In the genomic region with DNA sequence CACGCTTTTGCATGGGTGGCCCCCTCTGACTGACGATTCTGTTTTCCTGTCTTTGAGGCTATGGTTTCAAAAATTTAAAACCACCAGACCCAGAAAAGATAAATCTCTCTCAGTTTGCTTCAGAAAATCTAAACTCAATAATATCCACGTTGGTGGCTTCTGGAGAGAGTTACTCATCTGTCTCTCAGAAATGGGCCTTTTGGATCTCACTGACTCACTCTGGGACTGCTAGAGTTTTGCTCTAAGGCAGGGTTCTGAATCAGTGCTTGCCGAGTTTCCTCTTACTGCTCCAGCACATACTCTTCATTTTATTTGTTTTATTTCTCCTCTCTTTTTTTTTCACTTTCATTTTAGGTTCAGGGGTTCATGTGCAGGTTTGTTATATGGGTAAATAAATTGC, we compare ENCODE assay signal across 17 cellular contexts.
A peak's percentile ranks its signal among the peaks of the same experiment; 100 is the strongest.
DNase-seq lines count a peak whose midpoint lies in the region; ATAC-seq and TF ChIP-seq lines count a peak whose summit lies in the region.
"Had no signal": no experiment of that assay in that cellular context is flagged by ENCODE, and none has a peak within 500 bp of the region (broad histone marks: within the 10 kb centered on the region; RNA-seq: fewer than 3 reads in every experiment).

No MANE protein-coding gene starts in this region.

- H3K4me3 ChIP-seq in breast epithelium, result no peak overlapping the region
- no peak overlapping the region for H3K4me3 ChIP-seq in brain microvascular endothelial cell (ENCODE audit: low read depth, low read length)
- no peak overlapping the region for H3K4me3 ChIP-seq in aorta (ENCODE audit: low read length in 2 of 2)
- H3K4me3 ChIP-seq: cardiac muscle cell, K562, thoracic aorta had no signal

- POLR2A ChIA-PET in MCF 10A (lab: Yijun Ruan, JAX), result no interaction called here
- POLR2A ChIA-PET in naive thymus-derived CD8-positive, alpha-beta T cell (lab: Charles Lee), result no interaction called here

- peak overlapping the region; percentile 29 for H3K27ac Mint-ChIP-seq in MCF 10A (ENCODE audit: low read depth, unreplicated experiment)
- peak overlapping the region; percentile 68 for H3K27ac Mint-ChIP-seq in mesothelial cell of epicardium
- no peak overlapping the region for H3K27ac Mint-ChIP-seq in naive thymus-derived CD8-positive, alpha-beta T cell
- H3K27ac Mint-ChIP-seq: activated CD8-positive, alpha-beta T cell treated with anti-CD3 and anti-CD28 coated beads, Interleukin-2, amount 10 ng/mL, durations not matched to agents 7 days and 5 days had no signal

- TF ChIP-seq CTCF in MCF 10A (IDR thresholded peaks at IDR 0.05; ENCODE audit: unreplicated experiment) (no peak), breast epithelium (IDR thresholded peaks at IDR 0.05) (no peak), brain microvascular endothelial cell (IDR thresholded peaks at IDR 0.05; ENCODE audit: low read depth, low read length, missing control alignments) (no peak), mesothelial cell of epicardium (IDR thresholded peaks at IDR 0.05; ENCODE audit: unreplicated experiment) (no peak)

- in situ Hi-C loops in brain microvascular endothelial cell (cut with HindIII; ENCODE audit: low pct_ligation_motif_present, low sequenced_read_pairs), result no loop called here

- intact Hi-C loops in MCF 10A (cut with micrococcal nuclease), result no loop called here
- intact Hi-C loops in breast epithelium (cut with DNase I; ENCODE audit: low total_unique reads), result no loop called here
- intact Hi-C loops in aorta (cut with DNase I), result no loop called here

- H3K4me1 ChIP-seq in breast epithelium, result no peaks in the 10 kb centered on the region
- H3K4me1 ChIP-seq in aorta (ENCODE audit: control insufficient read depth in 1 of 2, insufficient read depth in 2 of 2, low read length in 2 of 2), result no peaks in the 10 kb centered on the region

- no peaks in the 10 kb centered on the region for H3K27me3 ChIP-seq in breast epithelium
- no peaks in the 10 kb centered on the region for H3K27me3 ChIP-seq in brain microvascular endothelial cell (replicated peaks)
- no peaks in the 10 kb centered on the region for H3K27me3 ChIP-seq in aorta (ENCODE audit: control insufficient read depth in 1 of 2, insufficient read depth in 2 of 2, low read length in 1 of 2)
- H3K27me3 ChIP-seq: cardiac muscle cell had no signal

- H3K9me3 ChIP-seq in breast epithelium (peaks cover 11 to 25% of the 10 kb centered on the region in 2 donors), aorta (ENCODE audit: control insufficient read depth, low read length) (no peaks in the 10 kb centered on the region)
- H3K9me3 ChIP-seq: thoracic aorta had no signal

- DNase-seq in MCF 10A (ENCODE audit: unreplicated experiment) (peak; percentile 1), breast epithelium (ENCODE audit: low spot score in 2 of 2) (no peak), brain microvascular endothelial cell (peak; percentile 64), mesothelial cell of epicardium (ENCODE audit: low spot score in 2 of 2, unreplicated experiment in 2 of 2) (no peak), aorta (no peak), NCI-H526 (lab: John Stamatoyannopoulos, UW) (no peak), AML-193 (lab: John Stamatoyannopoulos, UW) (no peak)
- no peak for DNase-seq in naive thymus-derived CD8-positive, alpha-beta T cell
- DNase-seq: activated CD8-positive, alpha-beta T cell treated with anti-CD3 and anti-CD28 coated beads, Interleukin-2, amount 10 ng/mL, durations not matched to agents 7 days and 5 days; NCI-H1436 treated with DMSO at 0.1 percent for 48 hours; NCI-H524 treated with DMSO at 0.1 percent for 48 hours; Right ventricle myocardium superior; stimulated activated CD4-positive, alpha-beta T cell treated with anti-CD3 and anti-CD28 coated beads, Interleukin-12 subunit alpha, Interleukin-12 subunit beta, amount 100 ng/mL, for 4 hours had no signal

- H3K27ac ChIP-seq in breast epithelium, result no peak overlapping the region
- H3K27ac ChIP-seq in brain microvascular endothelial cell, result no peak overlapping the region
- no peak overlapping the region for H3K27ac ChIP-seq in aorta (ENCODE audit: low read depth in 1 of 2, low read length in 2 of 2)
- H3K27ac ChIP-seq: 22Rv1, cardiac muscle cell had no signal

- ATAC-seq in aorta (ENCODE audit: low FRiP score), result peak; percentile 59
- no peak for ATAC-seq in naive thymus-derived CD8-positive, alpha-beta T cell
- ATAC-seq: activated CD8-positive, alpha-beta T cell treated with anti-CD3 and anti-CD28 coated beads, Interleukin-2, amount 10 ng/mL, durations not matched to agents 7 days and 5 days; K562 had no signal

- CTCF ChIA-PET in MCF 10A (lab: Yijun Ruan, JAX), result interaction anchor here (0.6 kb wide), 1 partner anchor 305 kb away, joined by 3 read pairs; no protein-coding TSS in a partner anchor

- H3K36me3 ChIP-seq in breast epithelium (no peaks in the 10 kb centered on the region), brain microvascular endothelial cell (replicated peaks) (no peaks in the 10 kb centered on the region), aorta (ENCODE audit: control insufficient read depth in 1 of 2, insufficient read depth in 2 of 2, low read length in 1 of 2) (no peaks in the 10 kb centered on the region)
- H3K36me3 ChIP-seq: cardiac muscle cell, thoracic aorta had no signal

- no peak overlapping the region for H3K4me3 Mint-ChIP-seq in MCF 10A (ENCODE audit: unreplicated experiment)
- no peak overlapping the region for H3K4me3 Mint-ChIP-seq in mesothelial cell of epicardium
- no peak overlapping the region for H3K4me3 Mint-ChIP-seq in naive thymus-derived CD8-positive, alpha-beta T cell
- H3K4me3 Mint-ChIP-seq: activated CD8-positive, alpha-beta T cell treated with anti-CD3 and anti-CD28 coated beads, Interleukin-2, amount 10 ng/mL, durations not matched to agents 7 days and 5 days had no signal

- H3K36me3 Mint-ChIP-seq in MCF 10A (ENCODE audit: insufficient read depth, unreplicated experiment), result no peaks in the 10 kb centered on the region
- H3K36me3 Mint-ChIP-seq in mesothelial cell of epicardium, result peaks cover 16% of the 10 kb centered on the region
- H3K36me3 Mint-ChIP-seq in naive thymus-derived CD8-positive, alpha-beta T cell, result peaks cover 0 to 28% (median 5%) of the 10 kb centered on the region in 3 donors

- TF ChIP-seq POLR2A in breast epithelium (IDR thresholded peaks at IDR 0.05), result no peak

- no TSS peak for BruUV-seq in MCF 10A (replicated peaks; lab: Mats Ljungman, UMichigan)

- H3K27me3 Mint-ChIP-seq in MCF 10A (ENCODE audit: insufficient read depth, unreplicated experiment), result no peaks in the 10 kb centered on the region
- no peaks in the 10 kb centered on the region for H3K27me3 Mint-ChIP-seq in mesothelial cell of epicardium (ENCODE audit: low read depth)
- H3K27me3 Mint-ChIP-seq in naive thymus-derived CD8-positive, alpha-beta T cell, result peaks cover 0 to 22% (median 0%) of the 10 kb centered on the region in 5 donors

- peaks cover 14% of the 10 kb centered on the region for H3K9me3 Mint-ChIP-seq in MCF 10A (ENCODE audit: unreplicated experiment)
- peaks cover 27% of the 10 kb centered on the region for H3K9me3 Mint-ChIP-seq in mesothelial cell of epicardium
- H3K9me3 Mint-ChIP-seq in naive thymus-derived CD8-positive, alpha-beta T cell, result peaks cover 0 to 39% (median 25%) of the 10 kb centered on the region in 9 donors

- H3K4me1 Mint-ChIP-seq in MCF 10A (ENCODE audit: insufficient read depth, unreplicated experiment) (peaks cover 13% of the 10 kb centered on the region), mesothelial cell of epicardium (peaks cover 4% of the 10 kb centered on the region)
- H3K4me1 Mint-ChIP-seq in naive thymus-derived CD8-positive, alpha-beta T cell, result no peaks in the 10 kb centered on the region

- WGBS in aorta, 2 donors, result 36 to 44% methylated on average over 4 of the region's 4 CpGs

Comparison
In these comparisons a context has a peak if more than half of its experiments do, and no peak if none do; other contexts are left out.
1. DNase-seq: peak in MCF 10A (single experiment) and brain microvascular endothelial cell (single experiment); none in breast epithelium (0 of 2), mesothelial cell of epicardium (0 of 2), aorta (0 of 2), NCI-H526 (0 of 2), AML-193 (0 of 2) and naive thymus-derived CD8-positive, alpha-beta T cell (0 of 10).
2. H3K27ac Mint-ChIP-seq: peak in MCF 10A (single experiment) and mesothelial cell of epicardium (single experiment); none in naive thymus-derived CD8-positive, alpha-beta T cell (0 of 10).